ENCODE assay signal across 13 cellular contexts in the genomic region with DNA sequence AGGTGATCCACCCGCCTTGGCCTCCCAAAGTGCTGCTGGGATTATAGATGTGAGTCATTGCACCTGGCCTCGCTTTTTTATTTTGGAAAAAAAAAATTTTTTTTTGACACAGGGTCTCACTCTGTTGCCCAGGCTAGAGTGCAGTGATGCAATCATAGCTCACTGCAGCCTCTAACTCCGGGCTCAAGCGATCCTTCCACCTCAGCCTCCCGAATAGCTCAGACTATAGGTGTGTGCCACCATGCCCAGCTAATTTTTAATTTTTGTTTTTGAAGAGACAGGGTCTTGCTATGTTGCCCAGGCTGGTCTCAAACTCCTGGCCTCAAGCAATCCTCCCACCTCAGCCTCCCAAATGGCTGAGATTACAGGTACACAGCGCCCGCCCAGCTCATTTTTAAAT. TPM values are rescaled to one million over a fixed set of nuclear protein-coding genes. Genes with fewer than 3 reads are reported as not detected.
DNase-seq lines count a peak whose midpoint lies in the region; ATAC-seq, FAIRE-seq and TF ChIP-seq lines count a peak whose summit lies in the region.
"Not testable (repeated sequence)": the region's sequence is repeated elsewhere in the genome, so short reads cannot be mapped to it uniquely, and the experiment has no call there.
"Had no signal": no experiment of that assay in that cellular context is flagged by ENCODE, and none has a peak within 500 bp of the region (broad histone marks: within the 10 kb centered on the region; RNA-seq: fewer than 3 reads in every experiment).

No MANE protein-coding gene starts in this region.

- H3K36me3 Mint-ChIP-seq in activated CD8-positive, alpha-beta T cell treated with anti-CD3 and anti-CD28 coated beads, Interleukin-2, amount 10 ng/mL, durations not matched to agents 7 days and 5 days (ENCODE audit: low read depth); stimulated activated effector memory CD8-positive, alpha-beta T cell treated with anti-CD3 and anti-CD28 coated beads, Interleukin-12 subunit alpha, Interleukin-12 subunit beta, amount 100 ng/mL, for 72 hours: not testable (repeated sequence)

- not testable (repeated sequence) for FAIRE-seq in A549 (lab: Jason Lieb, UNC); K562 (lab: Jason Lieb, UNC)

- H3K27me3 Mint-ChIP-seq in activated CD8-positive, alpha-beta T cell treated with anti-CD3 and anti-CD28 coated beads, Interleukin-2, amount 10 ng/mL, durations not matched to agents 7 days and 5 days (ENCODE audit: low read depth) = not testable (repeated sequence)

- not testable (repeated sequence) for H3K9me3 ChIP-seq in A549; HEK293 (ENCODE audit: control insufficient read depth, insufficient read depth, low read depth, low read length); PC-9 (ENCODE audit: insufficient read depth, low read depth); K562 (replicated peaks; ENCODE audit: control insufficient read depth, insufficient read depth, low read depth, low read length)

- TF ChIP-seq RAD21 in A549 (conservative IDR thresholded peaks at IDR 0.05 in 1 of 2, IDR thresholded peaks at IDR 0.05 in 1 of 2); K562 (CRISPR knock-in tag; conservative IDR thresholded peaks at IDR 0.05 in 1 of 2, IDR thresholded peaks at IDR 0.05 in 1 of 2): not testable (repeated sequence)

- H3K9me1 ChIP-seq in K562 (ENCODE audit: control insufficient read depth, insufficient read depth, low read length) = not testable (repeated sequence)

- H3K9ac ChIP-seq in K562 (ENCODE audit: insufficient read depth in 1 of 2, low read depth in 2 of 2, low read length in 2 of 2) = not testable (repeated sequence)

- H3K79me2 ChIP-seq in PC-9 (ENCODE audit: low read depth); K562 (ENCODE audit: control insufficient read depth, insufficient read depth, low read length): not testable (repeated sequence)

- ATAC-seq in A549; activated CD8-positive, alpha-beta T cell treated with anti-CD3 and anti-CD28 coated beads, Interleukin-2, amount 10 ng/mL, durations not matched to agents 7 days and 5 days; K562; foreskin keratinocyte; stimulated activated effector memory CD8-positive, alpha-beta T cell treated with anti-CD3 and anti-CD28 coated beads, Interleukin-12 subunit alpha, Interleukin-12 subunit beta, amount 100 ng/mL, for 72 hours: not testable (repeated sequence)

- TF ChIP-seq POLR2A in A549 (IDR thresholded peaks at IDR 0.05; ENCODE audit: low read length); K562 (conservative IDR thresholded peaks at IDR 0.05): not testable (repeated sequence)

- H3K4me1 ChIP-seq in A549 (peaks cover 20% of the 10 kb centered on the region), PC-9 (replicated peaks; ENCODE audit: insufficient read depth) (peaks cover 40% of the 10 kb centered on the region), K562 (replicated peaks in 1 of 2; ENCODE audit: control insufficient read depth in 2 of 2, insufficient read depth in 2 of 2, low read length in 2 of 2) (peaks cover 4 to 11% of the 10 kb centered on the region in 2 experiments; a peak in 3 of 5 replicates), foreskin keratinocyte (peaks cover 17% of the 10 kb centered on the region)
- H3K4me1 ChIP-seq in HEK293 (ENCODE audit: control insufficient read depth, insufficient read depth, low read length) = not testable (repeated sequence)

- not testable (repeated sequence) for H3K4me3 Mint-ChIP-seq in activated CD8-positive, alpha-beta T cell treated with anti-CD3 and anti-CD28 coated beads, Interleukin-2, amount 10 ng/mL, durations not matched to agents 7 days and 5 days; stimulated activated effector memory CD8-positive, alpha-beta T cell treated with anti-CD3 and anti-CD28 coated beads, Interleukin-12 subunit alpha, Interleukin-12 subunit beta, amount 100 ng/mL, for 72 hours

- H3K27ac ChIP-seq in A549 = peak overlapping the region; percentile 73 to 83
- H3K27ac ChIP-seq in HEK293 (ENCODE audit: extremely low read depth, low read depth, low read length); K562 (ENCODE audit: extremely low read depth, low read depth, low read length): not testable (repeated sequence)
- H3K27ac ChIP-seq in PC-9 = peak overlapping the region; percentile 95
- peak overlapping the region; percentile 85 for H3K27ac ChIP-seq in foreskin keratinocyte

- peaks cover 22% of the 10 kb centered on the region for H3F3A ChIP-seq in PC-9 (ENCODE audit: insufficient read depth, low read depth)

- H2AFZ ChIP-seq in PC-9; K562 (ENCODE audit: low read depth, low read length): not testable (repeated sequence)

- POLR2A ChIA-PET in A549 (lab: Yijun Ruan, JAX) = interaction anchor here (0.6 kb wide), 1 partner anchor 140 kb away, joined by 14 read pairs; no protein-coding TSS in a partner anchor
- POLR2A ChIA-PET in HEK293 (lab: Yijun Ruan, JAX) = interaction anchor here (0.6 kb wide), 1 partner anchor 248 kb away, joined by 3 read pairs; no protein-coding TSS in a partner anchor
- POLR2A ChIA-PET in PC-9 (lab: Charles Lee; ENCODE audit: unreplicated experiment) = interaction anchor here (0.6 to 1.3 kb wide), 4 partner anchors 48 to 248 kb away, joined by 3 to 9 read pairs (median 8); no protein-coding TSS in a partner anchor
- POLR2A ChIA-PET in activated CD8-positive, alpha-beta T cell treated with anti-CD3 and anti-CD28 coated beads, Interleukin-2, amount 10 ng/mL, durations not matched to agents 7 days and 5 days (lab: Charles Lee) = interaction anchor here (0.8 kb wide), 1 partner anchor 9 kb away, joined by 3 read pairs; no protein-coding TSS in a partner anchor
- POLR2A ChIA-PET in K562 (lab: Yijun Ruan, JAX) = interaction anchor here (0.6 to 1.5 kb wide), 4 partner anchors 9 to 298 kb away, joined by 3 to 4 read pairs (median 4); no protein-coding TSS in a partner anchor

- in situ Hi-C loops in K562 (cut with MboI) = not testable (repeated sequence)

- TF ChIP-seq EP300 in A549 (IDR thresholded peaks at IDR 0.05); K562 (IDR thresholded peaks at IDR 0.05; ENCODE audit: low read length): not testable (repeated sequence)

- peak overlapping the region; percentile 15 for H3K27ac Mint-ChIP-seq in activated CD8-positive, alpha-beta T cell treated with anti-CD3 and anti-CD28 coated beads, Interleukin-2, amount 10 ng/mL, durations not matched to agents 7 days and 5 days
- H3K27ac Mint-ChIP-seq in stimulated activated effector memory CD8-positive, alpha-beta T cell treated with anti-CD3 and anti-CD28 coated beads, Interleukin-12 subunit alpha, Interleukin-12 subunit beta, amount 100 ng/mL, for 72 hours = peak overlapping the region; percentile 92

- not testable (repeated sequence) for H3K9me2 ChIP-seq in PC-9 (ENCODE audit: insufficient read depth)

- H3K4me1 Mint-ChIP-seq in activated CD8-positive, alpha-beta T cell treated with anti-CD3 and anti-CD28 coated beads, Interleukin-2, amount 10 ng/mL, durations not matched to agents 7 days and 5 days (ENCODE audit: low read depth) = peaks cover 23% of the 10 kb centered on the region
- H3K4me1 Mint-ChIP-seq in stimulated activated effector memory CD8-positive, alpha-beta T cell treated with anti-CD3 and anti-CD28 coated beads, Interleukin-12 subunit alpha, Interleukin-12 subunit beta, amount 100 ng/mL, for 72 hours = peaks cover 19% of the 10 kb centered on the region

- H3K4me2 ChIP-seq in A549 (peak overlapping the region; percentile 61), PC-9 (peak overlapping the region; percentile 67)
- H3K4me2 ChIP-seq in K562 (ENCODE audit: insufficient read depth, low read length) = not testable (repeated sequence)

- H3K4me3 ChIP-seq in A549; HEK293 (ENCODE audit: low read depth, low read length); K562: not testable (repeated sequence)
- peak overlapping the region; percentile 13; the same call in 1 of the 2 replicates for H3K4me3 ChIP-seq in PC-9

- intact Hi-C loops in PC-9 (cut with micrococcal nuclease; ENCODE audit: unreplicated experiment) (loop anchor here (1.0 to 10.0 kb wide), 6 partner anchors 36 to 132 kb away; a partner anchor contains a TSS), K562 (cut with micrococcal nuclease) (loop anchor here (1.0 to 5.0 kb wide), 3 partner anchors 38 to 233 kb away; no protein-coding TSS in a partner anchor)

- not testable (repeated sequence) for H4K20me1 ChIP-seq in PC-9 (ENCODE audit: insufficient read depth); K562 (replicated peaks; ENCODE audit: control insufficient read depth, insufficient read depth, low read length)

- not testable (repeated sequence) for H3K9me3 Mint-ChIP-seq in activated CD8-positive, alpha-beta T cell treated with anti-CD3 and anti-CD28 coated beads, Interleukin-2, amount 10 ng/mL, durations not matched to agents 7 days and 5 days (ENCODE audit: insufficient read depth); stimulated activated effector memory CD8-positive, alpha-beta T cell treated with anti-CD3 and anti-CD28 coated beads, Interleukin-12 subunit alpha, Interleukin-12 subunit beta, amount 100 ng/mL, for 72 hours

- DNase-seq in A549 (ENCODE audit: low read depth in 1 of 2, low spot score in 1 of 2); PC-9; activated CD8-positive, alpha-beta T cell treated with anti-CD3 and anti-CD28 coated beads, Interleukin-2, amount 10 ng/mL, durations not matched to agents 7 days and 5 days; K562 (ENCODE audit: extremely low read depth in 1 of 4, low spot score in 3 of 4); foreskin keratinocyte; stimulated activated effector memory CD8-positive, alpha-beta T cell treated with anti-CD3 and anti-CD28 coated beads, Interleukin-12 subunit alpha, Interleukin-12 subunit beta, amount 100 ng/mL, for 72 hours (ENCODE audit: low spot score in 2 of 2): not testable (repeated sequence)

- not testable (repeated sequence) for TF ChIP-seq CTCF in A549 (IDR thresholded peaks at IDR 0.05); HEK293 (tag by site-specific recombination; IDR thresholded peaks at IDR 0.05); PC-9 (conservative IDR thresholded peaks at IDR 0.05); K562 (IDR thresholded peaks at IDR 0.05 in 2 of 3, conservative IDR thresholded peaks at IDR 0.05 in 1 of 3; ENCODE audit: insufficient read depth in 2 of 3, low read depth in 1 of 3, low read length in 3 of 3); foreskin keratinocyte (conservative IDR thresholded peaks at IDR 0.05)

- BruUV-seq in PC-9 (replicated peaks; lab: Mats Ljungman, UMichigan); K562 (replicated peaks; lab: Mats Ljungman, UMichigan): not testable (repeated sequence)

- 92% methylated on average over 7 of the region's 7 CpGs for WGBS in A549 (ENCODE audit: missing lambda C conversion rate)
- WGBS in K562 (ENCODE audit: insufficient coverage, low coverage, missing lambda C conversion rate) = 51% methylated on average over 7 of the region's 7 CpGs

- not testable (repeated sequence) for H3K27me3 ChIP-seq in PC-9 (ENCODE audit: insufficient read depth, low read depth); foreskin keratinocyte
- peaks cover 37 to 61% of the 10 kb centered on the region in 2 experiments for H3K27me3 ChIP-seq in K562 (ENCODE audit: control insufficient read depth in 2 of 2, insufficient read depth in 2 of 2, low read length in 2 of 2)

- CTCF ChIA-PET in A549 (lab: Yijun Ruan, JAX) = interaction anchor here (0.6 to 3.0 kb wide), 14 partner anchors 9 to 330 kb away, joined by 3 to 20 read pairs (median 5); no protein-coding TSS in a partner anchor
- CTCF ChIA-PET in HEK293 (lab: Yijun Ruan, JAX) = interaction anchor here (0.7 to 0.9 kb wide), 2 partner anchors 69 to 328 kb away, joined by 3 read pairs; no protein-coding TSS in a partner anchor
- CTCF ChIA-PET in PC-9 (lab: Charles Lee) = interaction anchor here (0.6 to 0.9 kb wide), 3 partner anchors 55 to 114 kb away, joined by 3 to 13 read pairs (median 5); no protein-coding TSS in a partner anchor
- CTCF ChIA-PET in activated CD8-positive, alpha-beta T cell treated with anti-CD3 and anti-CD28 coated beads, Interleukin-2, amount 10 ng/mL, durations not matched to agents 7 days and 5 days (lab: Charles Lee) = interaction anchor here (1.1 to 1.5 kb wide), 3 partner anchors 48 to 443 kb away, joined by 3 read pairs; no protein-coding TSS in a partner anchor
- CTCF ChIA-PET in K562 (lab: Yijun Ruan, JAX; ENCODE audit: low intra/inter-chr PET ratio) = interaction anchor here (0.6 to 1.4 kb wide), 3 partner anchors 33 to 112 kb away, joined by 4 to 5 read pairs (median 4); no protein-coding TSS in a partner anchor

- not testable (repeated sequence) for H3K36me3 ChIP-seq in HEK293 (ENCODE audit: control insufficient read depth in 2 of 2, insufficient read depth in 1 of 2, low read length in 2 of 2); PC-9 (ENCODE audit: low read depth); K562 (ENCODE audit: control insufficient read depth, insufficient read depth, low read length)

RNA-seq across cellular contexts. Expression of a gene that starts 2.3 kb away (rescaled TPM):
- polyA plus RNA-seq in A549 (2011; rRNA removed) = 0.28 and 0.29 TPM in 2 replicates
- polyA plus RNA-seq in A549 (2012; cell fraction: cytosol; rRNA removed) = 0.08 and 0.15 TPM in 2 replicates
- polyA plus RNA-seq in A549 (2012; cell fraction: nucleus; rRNA removed) = 0.05 and 0.12 TPM in 2 replicates
- 0.21 to 0.32 TPM (median 0.31 TPM) in 3 replicates for polyA plus RNA-seq in A549 (2017; fragmentation: RNase III; extraction: RNeasy Plus Mini Kit Qiagen cat#74134 plus additional on column Dnase treatment)
- 0.10 and 0.12 TPM in 2 replicates for polyA minus RNA-seq in A549 (2011; rRNA and poly(A)+ RNA removed)
- 11.7 and 18.0 TPM in 2 replicates for total RNA-seq in PC-9 (2021)
- not detected for total RNA-seq in activated CD8-positive, alpha-beta T cell treated with anti-CD3 and anti-CD28 coated beads, Interleukin-2, amount 10 ng/mL, durations not matched to agents 7 days and 5 days
- total RNA-seq in K562 (2011; cell fraction: chromatin; rRNA removed; ENCODE audit: low replicate concordance) = not detected in 2 replicates
- not detected in 2 replicates for total RNA-seq in K562 (2011; cell fraction: nucleolus; rRNA removed)
- total RNA-seq in K562 (2011; cell fraction: nucleoplasm; rRNA removed) = not detected in 2 replicates
- not detected in 2 replicates for total RNA-seq in K562 (2014; rRNA removed)
- not detected in 2 replicates for total RNA-seq in K562 (2014; rRNA removed; fragmentation: Illumina TruSeq; extraction: Trizol)
- not detected in 2 replicates for total RNA-seq in K562 (2015; rRNA removed; fragmentation: Illumina TruSeq; extraction: Trizol)
- not detected in 2 replicates for total RNA-seq in K562 (2021)
- not detected in 2 replicates for polyA plus RNA-seq in K562 (2011; rRNA removed)
- polyA plus RNA-seq in K562 (2011; cell fraction: cytosol; rRNA removed) = 0.01 TPM in 1 of 2 replicates, not detected in the other
- 0.27 TPM in 1 of 2 replicates, not detected in the other for polyA plus RNA-seq in K562 (2011; cell fraction: nucleus; rRNA removed)
- 0.12 TPM in 1 of 2 replicates, not detected in the other for polyA plus RNA-seq in K562 (2012)
- polyA plus RNA-seq in K562 (2014; fragmentation: Illumina TruSeq; extraction: Trizol) = not detected in 2 replicates
- polyA plus RNA-seq in K562 (2014; fragmentation: Nextera tagmentation; extraction: Ambion mirVana) = not detected
- polyA plus RNA-seq in K562 (2014; rRNA removed) = 0.09 and 0.23 TPM in 2 replicates
- not detected in 2 replicates for polyA minus RNA-seq in K562 (2011; rRNA and poly(A)+ RNA removed)
- polyA minus RNA-seq in K562 (2011; cell fraction: cytosol; rRNA and poly(A)+ RNA removed) = not detected in 2 replicates
- polyA minus RNA-seq in K562 (2011; cell fraction: nucleus; rRNA and poly(A)+ RNA removed) = not detected in 2 replicates
- 1.3 and 2.6 TPM in 2 replicates for total RNA-seq in foreskin keratinocyte
- 1.1 and 2.3 TPM in 2 replicates for polyA plus RNA-seq in foreskin keratinocyte
- total RNA-seq: A673; CD4-positive, alpha-beta memory T cell; G401; H7 had no signal
- polyA plus RNA-seq: AG04450; CD14-positive monocyte; CD4-positive, alpha-beta memory T cell had no signal

RNA-seq across cellular contexts. Expression of a gene that starts 50.8 kb away (rescaled TPM):
- polyA plus RNA-seq in A549 (2011; rRNA removed) = 120 TPM in 2 replicates
- polyA plus RNA-seq in A549 (2012; cell fraction: cytosol; rRNA removed) = 167 and 169 TPM in 2 replicates
- 69.5 and 75.4 TPM in 2 replicates for polyA plus RNA-seq in A549 (2012; cell fraction: nucleus; rRNA removed)
- 116 to 127 TPM (median 121 TPM) in 3 replicates for polyA plus RNA-seq in A549 (2017; fragmentation: RNase III; extraction: RNeasy Plus Mini Kit Qiagen cat#74134 plus additional on column Dnase treatment)
- 150 and 151 TPM in 2 replicates for polyA minus RNA-seq in A549 (2011; rRNA and poly(A)+ RNA removed)
- 274 and 305 TPM in 2 replicates for total RNA-seq in PC-9 (2021)
- total RNA-seq in activated CD8-positive, alpha-beta T cell treated with anti-CD3 and anti-CD28 coated beads, Interleukin-2, amount 10 ng/mL, durations not matched to agents 7 days and 5 days = 10 to 100 TPM; 51.4 to 56.1 TPM
- 32.7 and 51.7 TPM in 2 replicates for total RNA-seq in K562 (2011; cell fraction: chromatin; rRNA removed; ENCODE audit: low replicate concordance)
- total RNA-seq in K562 (2011; cell fraction: nucleolus; rRNA removed) = 40.7 and 42.2 TPM in 2 replicates
- 40.5 and 61.6 TPM in 2 replicates for total RNA-seq in K562 (2011; cell fraction: nucleoplasm; rRNA removed)
- 55.6 and 87.2 TPM in 2 replicates for total RNA-seq in K562 (2014; rRNA removed)
- total RNA-seq in K562 (2014; rRNA removed; fragmentation: Illumina TruSeq; extraction: Trizol) = 75.4 and 83.0 TPM in 2 replicates
- 78.7 and 86.1 TPM in 2 replicates for total RNA-seq in K562 (2015; rRNA removed; fragmentation: Illumina TruSeq; extraction: Trizol)
- 120 and 121 TPM in 2 replicates for total RNA-seq in K562 (2021)
- 39.5 and 41.9 TPM in 2 replicates for polyA plus RNA-seq in K562 (2011; rRNA removed)
- polyA plus RNA-seq in K562 (2011; cell fraction: cytosol; rRNA removed) = 61.5 and 87.8 TPM in 2 replicates
- polyA plus RNA-seq in K562 (2011; cell fraction: nucleus; rRNA removed) = 44.9 and 61.3 TPM in 2 replicates
- 108 and 132 TPM in 2 replicates for polyA plus RNA-seq in K562 (2012)
- 96.4 and 107 TPM in 2 replicates for polyA plus RNA-seq in K562 (2014; fragmentation: Illumina TruSeq; extraction: Trizol)
- 100 to 1,000 TPM; 130 to 151 TPM for polyA plus RNA-seq in K562 (2014; fragmentation: Nextera tagmentation; extraction: Ambion mirVana)
- 74.6 and 75.7 TPM in 2 replicates for polyA plus RNA-seq in K562 (2014; rRNA removed)
- 42.0 and 57.7 TPM in 2 replicates for polyA minus RNA-seq in K562 (2011; rRNA and poly(A)+ RNA removed)
- 31.2 and 36.7 TPM in 2 replicates for polyA minus RNA-seq in K562 (2011; cell fraction: cytosol; rRNA and poly(A)+ RNA removed)
- polyA minus RNA-seq in K562 (2011; cell fraction: nucleus; rRNA and poly(A)+ RNA removed) = 20.7 and 21.9 TPM in 2 replicates
- 216 and 240 TPM in 2 replicates for total RNA-seq in foreskin keratinocyte
- polyA plus RNA-seq in foreskin keratinocyte = 184 and 201 TPM in 2 replicates
